Comparison of ENCODE assay signal across 14 cellular contexts in genomic region chr12:77160931-77161330, GRCh38.
DNase-seq lines count a peak whose midpoint lies in the region; ATAC-seq and TF ChIP-seq lines count a peak whose summit lies in the region.
"Had no signal": no experiment of that assay in that cellular context is flagged by ENCODE, and none has a peak within 500 bp of the region (broad histone marks: within the 10 kb centered on the region; RNA-seq: fewer than 3 reads in every experiment).

No MANE protein-coding gene starts in this region.

- H3K4me1 ChIP-seq in adipocyte (ENCODE audit: control insufficient read depth, insufficient read depth, low read length) = no peaks in the 10 kb centered on the region
- no peaks in the 10 kb centered on the region for H3K4me1 ChIP-seq in naive thymus-derived CD4-positive, alpha-beta T cell (ENCODE audit: control insufficient read depth in 2 of 2, insufficient read depth in 2 of 2, low read length in 2 of 2)
- H3K4me1 ChIP-seq: Caco-2 had no signal

- no peak overlapping the region for H3K4me3 Mint-ChIP-seq in naive thymus-derived CD4-positive, alpha-beta T cell
- H3K4me3 Mint-ChIP-seq: CD4-positive, alpha-beta T cell; H9 had no signal

- no peak overlapping the region for H3K4me3 ChIP-seq in AG10803 (ENCODE audit: low read length)
- H3K4me3 ChIP-seq in adipocyte (ENCODE audit: low read length) = no peak overlapping the region
- H3K4me3 ChIP-seq in naive thymus-derived CD4-positive, alpha-beta T cell (ENCODE audit: low read length) = no peak overlapping the region

- ATAC-seq in GM21717 (IDR thresholded peaks at IDR 0.05; ENCODE audit: unreplicated experiment) = no peak
- no peak for ATAC-seq in naive thymus-derived CD4-positive, alpha-beta T cell

- H3K9ac ChIP-seq in adipocyte (ENCODE audit: low read length) = no peak overlapping the region

- H3K36me3 ChIP-seq in adipocyte (ENCODE audit: control insufficient read depth, insufficient read depth, low read length, severe bottlenecking) = no peaks in the 10 kb centered on the region
- no peaks in the 10 kb centered on the region for H3K36me3 ChIP-seq in naive thymus-derived CD4-positive, alpha-beta T cell (ENCODE audit: control insufficient read depth in 2 of 3, insufficient read depth in 3 of 3, low read length in 3 of 3)

- TF ChIP-seq CTCF in AG10803 (conservative IDR thresholded peaks at IDR 0.05; ENCODE audit: low read length) = no peak

- no peaks in the 10 kb centered on the region for H3K4me1 Mint-ChIP-seq in naive thymus-derived CD4-positive, alpha-beta T cell

- H3K27ac Mint-ChIP-seq in naive thymus-derived CD4-positive, alpha-beta T cell = no peak overlapping the region
- H3K27ac Mint-ChIP-seq: CD4-positive, alpha-beta T cell; H9 had no signal

- CTCF ChIA-PET in naive thymus-derived CD4-positive, alpha-beta T cell (lab: Charles Lee) = no interaction called here

- no peak overlapping the region for H3K27ac ChIP-seq in naive thymus-derived CD4-positive, alpha-beta T cell (ENCODE audit: low read depth, low read length)
- H3K27ac ChIP-seq: C4-2B had no signal

- H3K36me3 Mint-ChIP-seq in naive thymus-derived CD4-positive, alpha-beta T cell = peaks cover 0 to 4% (median 0%) of the 10 kb centered on the region in 5 donors

- intact Hi-C loops in naive thymus-derived CD4-positive, alpha-beta T cell (cut with micrococcal nuclease) = no loop called here

- no peaks in the 10 kb centered on the region for H3K9me3 ChIP-seq in adipocyte (ENCODE audit: control insufficient read depth, low read length)
- no peaks in the 10 kb centered on the region for H3K9me3 ChIP-seq in naive thymus-derived CD4-positive, alpha-beta T cell (ENCODE audit: control insufficient read depth in 2 of 3, low read length in 3 of 3)
- H3K9me3 ChIP-seq: Caco-2 had no signal

- peaks cover 0 to 14% (median 0%) of the 10 kb centered on the region in 5 donors for H3K27me3 Mint-ChIP-seq in naive thymus-derived CD4-positive, alpha-beta T cell
- H3K27me3 Mint-ChIP-seq: CD4-positive, alpha-beta T cell had no signal

- peak; percentile 84 for DNase-seq in AG10803 (ENCODE audit: low read depth)
- peak; percentile 16 for DNase-seq in adipocyte (ENCODE audit: low read depth)
- DNase-seq in fibroblast of peridontal ligament (ENCODE audit: extremely low read depth) = peak; percentile 19
- DNase-seq in NOMO-1 treated with dmso at 0.1 percent for 144 hours (lab: John Stamatoyannopoulos, UW; ENCODE audit: unreplicated experiment) = no peak
- no peak for DNase-seq in naive thymus-derived CD4-positive, alpha-beta T cell
- DNase-seq: AML-193; Caco-2; CD4-positive, alpha-beta T cell; DMS153; DMS79; GF-D8; H9 had no signal

- peaks cover 0 to 6% (median 0%) of the 10 kb centered on the region in 11 donors for H3K9me3 Mint-ChIP-seq in naive thymus-derived CD4-positive, alpha-beta T cell
- H3K9me3 Mint-ChIP-seq: H9 had no signal

- no peaks in the 10 kb centered on the region for H3K27me3 ChIP-seq in adipocyte (replicated peaks; ENCODE audit: control insufficient read depth, insufficient read depth, low read length)
- H3K27me3 ChIP-seq in naive thymus-derived CD4-positive, alpha-beta T cell (ENCODE audit: control insufficient read depth in 2 of 2, insufficient read depth in 2 of 2, low read length in 2 of 2) = no peaks in the 10 kb centered on the region

- POLR2A ChIA-PET in naive thymus-derived CD4-positive, alpha-beta T cell (lab: Charles Lee) = no interaction called here

Comparison
In these comparisons a context has a peak if more than half of its experiments do, and no peak if none do; other contexts are left out.
1. DNase-seq: peak in AG10803 (single experiment), adipocyte (single experiment) and fibroblast of peridontal ligament (single experiment); none in NOMO-1 treated with dmso at 0.1 percent for 144 hours (single experiment) and naive thymus-derived CD4-positive, alpha-beta T cell (0 of 9).